ENCODE assay signal across 18 cellular contexts in the genomic region with DNA sequence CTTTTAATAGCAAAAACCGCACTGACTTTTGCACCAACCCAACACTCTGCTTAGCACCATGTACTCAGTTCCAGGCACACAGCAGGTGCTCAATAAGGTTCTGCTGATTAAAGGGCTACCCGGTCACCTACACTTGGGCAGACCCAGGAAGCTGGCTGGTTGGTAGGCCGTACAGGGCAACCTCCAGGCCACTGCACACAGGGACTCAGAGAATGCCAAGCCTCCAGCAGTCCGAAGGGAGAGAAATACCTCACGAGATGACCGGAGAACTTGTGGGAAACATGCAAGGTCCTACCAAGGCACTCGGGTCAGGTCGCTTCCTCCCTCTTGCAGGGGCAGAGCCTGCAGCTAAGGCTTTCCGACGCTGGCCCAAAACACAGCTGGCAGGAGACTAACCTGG.
DNase-seq lines count a peak whose midpoint lies in the region; ATAC-seq, FAIRE-seq and TF ChIP-seq lines count a peak whose summit lies in the region.
"Had no signal": no experiment of that assay in that cellular context is flagged by ENCODE, and none has a peak within 500 bp of the region (broad histone marks: within the 10 kb centered on the region; RNA-seq: fewer than 3 reads in every experiment).

No MANE protein-coding gene starts in this region.

- H4K20me1 ChIP-seq in H1 (replicated peaks in 1 of 2; ENCODE audit: control insufficient read depth in 1 of 2, insufficient read depth in 2 of 2, low read length in 2 of 2): peaks cover 6 to 29% of the 10 kb centered on the region in 2 experiments

- TF ChIP-seq RAD21 in H1 (IDR thresholded peaks at IDR 0.05 in 1 of 2, conservative IDR thresholded peaks at IDR 0.05 in 1 of 2; ENCODE audit: low read depth in 2 of 2, low read length in 2 of 2): no peak

- no peak overlapping the region for H2BK12ac ChIP-seq in H1 (ENCODE audit: low read depth, low read length)

- H3K27ac ChIP-seq in right atrium auricular region (peak overlapping the region; percentile 87 to 94), H1 (ENCODE audit: low read depth, low read length) (no peak overlapping the region), gastrocnemius medialis (peak overlapping the region; percentile 89 to 97 (median 94))
- H3K27ac ChIP-seq: A549, C4-2B had no signal

- TF ChIP-seq CTCF in right atrium auricular region (IDR thresholded peaks at IDR 0.05): no peak
- TF ChIP-seq CTCF in H1 (IDR thresholded peaks at IDR 0.05; ENCODE audit: control extremely low read depth in 1 of 3, insufficient read depth in 1 of 3, low read depth in 1 of 3, low read length in 3 of 3): no peak
- no peak for TF ChIP-seq CTCF in gastrocnemius medialis (IDR thresholded peaks at IDR 0.05 in 4 of 5, conservative IDR thresholded peaks at IDR 0.05 in 1 of 5)

- no peaks in the 10 kb centered on the region for H3K9me3 ChIP-seq in right atrium auricular region
- H3K9me3 ChIP-seq in H1 (ENCODE audit: insufficient read depth in 2 of 2, low read depth in 1 of 2, low read length in 1 of 2): no peaks in the 10 kb centered on the region
- no peaks in the 10 kb centered on the region for H3K9me3 ChIP-seq in gastrocnemius medialis
- H3K9me3 ChIP-seq: A549, BE2C, HAP-1 had no signal

- TF ChIP-seq EP300 in H1 (IDR thresholded peaks at IDR 0.05; ENCODE audit: borderline replicate concordance in 1 of 2, low read depth in 2 of 2, low read length in 2 of 2): no peak

- ATAC-seq in Right ventricle myocardium superior (ENCODE audit: poor library complexity): no peak
- ATAC-seq in gastrocnemius medialis: peak in 1 of 2 donors; percentile 8
- no peak for ATAC-seq in HG03378 (IDR thresholded peaks at IDR 0.05; ENCODE audit: unreplicated experiment)
- ATAC-seq: A549, GM23338, HepG2 had no signal

- 87% methylated on average over 10 of the region's 10 CpGs; no CpG with 5 or more reads in 1 of the 2 experiments for WGBS in H1 (ENCODE audit: extremely low coverage in 1 of 2, insufficient coverage in 1 of 2, insufficient read length in 1 of 2, insufficient replicate concordance in 2 of 2, low coverage in 1 of 2, low lambda C conversion rate in 2 of 2, missing lambda C conversion rate in 1 of 2), 2 experiments

- no peak overlapping the region for H2AFZ ChIP-seq in H1 (ENCODE audit: low read length)
- H2AFZ ChIP-seq: GM23338 had no signal

- H3K4me3 ChIP-seq in right atrium auricular region (no peak overlapping the region), H1 (ENCODE audit: extremely low read depth in 1 of 4, insufficient read depth in 2 of 4, low read depth in 3 of 4, low read length in 4 of 4) (no peak overlapping the region), gastrocnemius medialis (no peak overlapping the region)
- H3K4me3 ChIP-seq: A549, GM23338, HAP-1 had no signal

- CTCF ChIA-PET in H1 (lab: Charles Lee; ENCODE audit: partially characterized antibody): interaction anchor here (1.4 kb wide), 1 partner anchor 130 kb away, joined by 3 read pairs; no protein-coding TSS in a partner anchor

- H3K36me3 ChIP-seq in right atrium auricular region: no peaks in the 10 kb centered on the region
- no peaks in the 10 kb centered on the region for H3K36me3 ChIP-seq in H1 (ENCODE audit: control insufficient read depth in 2 of 4, insufficient read depth in 4 of 4, low read length in 3 of 4)
- no peaks in the 10 kb centered on the region for H3K36me3 ChIP-seq in gastrocnemius medialis
- H3K36me3 ChIP-seq: BE2C, HAP-1 had no signal

- no peak for FAIRE-seq in H1 (lab: Jason Lieb, UNC)
- FAIRE-seq: A549, G401.6, GM12891, HepG2, HTR-8/SVneo had no signal

- TF ChIP-seq POLR2A in H1 (IDR thresholded peaks at IDR 0.05; ENCODE audit: control extremely low read depth in 1 of 2, low read depth in 2 of 2, low read length in 2 of 2): no peak
- no peak for TF ChIP-seq POLR2A in gastrocnemius medialis (IDR thresholded peaks at IDR 0.05)

- H3K79me2 ChIP-seq in H1 (ENCODE audit: control insufficient read depth in 1 of 2, insufficient read depth in 2 of 2, low read length in 2 of 2): peaks cover 0 to 60% of the 10 kb centered on the region in 2 experiments; a peak in 2 of 4 replicates

- H2BK20ac ChIP-seq in H1 (ENCODE audit: low read length): no peak overlapping the region

- H3K27me3 ChIP-seq in right atrium auricular region: no peaks in the 10 kb centered on the region
- no peaks in the 10 kb centered on the region for H3K27me3 ChIP-seq in H1 (replicated peaks in 1 of 4; ENCODE audit: control insufficient read depth in 3 of 4, extremely low read depth in 1 of 4, insufficient read depth in 3 of 4, low read length in 3 of 4)
- no peaks in the 10 kb centered on the region for H3K27me3 ChIP-seq in gastrocnemius medialis
- H3K27me3 ChIP-seq: BE2C had no signal

- POLR2A ChIA-PET in H1 (lab: Charles Lee; ENCODE audit: partially characterized antibody): no interaction called here

- intact Hi-C loops in Right ventricle myocardium superior (cut with DNase I) (loop anchor here (5.0 kb wide), 1 partner anchor 47 kb away; no protein-coding TSS in a partner anchor), gastrocnemius medialis (cut with DNase I; ENCODE audit: low total_unique reads) (loop anchor here (2.0 kb wide), 1 partner anchor 34 kb away; no protein-coding TSS in a partner anchor)

- H3K56ac ChIP-seq in H1 (replicated peaks; ENCODE audit: insufficient read length, low read depth, low read length): no peak overlapping the region

- H3K14ac ChIP-seq in H1 (ENCODE audit: insufficient read length): no peak overlapping the region

- H3K4ac ChIP-seq in H1 (replicated peaks; ENCODE audit: insufficient read length, low read depth, low read length): no peak overlapping the region

- no peak overlapping the region for H4K8ac ChIP-seq in H1 (ENCODE audit: extremely low read depth, insufficient read depth, low read length)

- H2BK5ac ChIP-seq in H1 (ENCODE audit: low read depth, low read length): 0 out of 2 replicates have a peak overlapping the region, but pooled peaks have one; percentile 41

- H2BK15ac ChIP-seq in H1 (ENCODE audit: low read length): no peak overlapping the region

- no peak for DNase-seq in right atrium auricular region (ENCODE audit: low spot score)
- no peak for DNase-seq in Right ventricle myocardium superior
- no peak for DNase-seq in H1 (ENCODE audit: low read depth in 1 of 2, low spot score in 2 of 2)
- DNase-seq in gastrocnemius medialis: peak in 1 of 2 donors; percentile 60
- no peak for DNase-seq in NCI-H345 treated with DMSO at 0.1 percent for 48 hours (lab: John Stamatoyannopoulos, UW; ENCODE audit: unreplicated experiment)
- DNase-seq in central memory CD4-positive, alpha-beta T cell: no peak
- DNase-seq: BE2C; CD4-positive, alpha-beta memory T cell; DMS79 had no signal

- no peak overlapping the region for H3K4me2 ChIP-seq in H1 (ENCODE audit: insufficient read depth in 1 of 2, low read depth in 2 of 2, low read length in 2 of 2)
- H3K4me2 ChIP-seq: A549, GM23338 had no signal

- no peaks in the 10 kb centered on the region for H3K23me2 ChIP-seq in H1 (ENCODE audit: low read depth, low read length)

- H2AK5ac ChIP-seq in H1 (ENCODE audit: low read depth, low read length): no peak overlapping the region

- H3K79me1 ChIP-seq in H1 (ENCODE audit: low read depth, low read length): peaks cover 18% of the 10 kb centered on the region; the same call in 1 of the 2 replicates

- in situ Hi-C loops in gastrocnemius medialis (cut with MboI; ENCODE audit: low sequenced_read_pairs in 4 of 4): loop anchor here in 1 of 4 donors (25.0 kb wide), 1 partner anchor 147 kb away; no protein-coding TSS in a partner anchor

- no peak overlapping the region for H2BK120ac ChIP-seq in H1 (replicated peaks; ENCODE audit: low read depth, low read length)

- peaks cover 0 to 77% of the 10 kb centered on the region in 2 donors for H3K4me1 ChIP-seq in right atrium auricular region
- H3K4me1 ChIP-seq in H1 (replicated peaks in 1 of 4; ENCODE audit: control insufficient read depth in 3 of 4, insufficient read depth in 4 of 4, low read length in 3 of 4): peaks cover 13 to 19% (median 15%) of the 10 kb centered on the region in 4 experiments
- peaks cover 81 to 87% of the 10 kb centered on the region in 2 donors for H3K4me1 ChIP-seq in gastrocnemius medialis
- H3K4me1 ChIP-seq: HAP-1 had no signal

- H4K91ac ChIP-seq in H1 (replicated peaks; ENCODE audit: insufficient read length, low read length): no peak overlapping the region

- H4K5ac ChIP-seq in H1 (ENCODE audit: insufficient read length, low read depth, low read length): no peak overlapping the region

- H3K18ac ChIP-seq in H1 (ENCODE audit: extremely low read depth, low read length): no peak overlapping the region

- H3K23ac ChIP-seq in H1 (ENCODE audit: insufficient read length): no peak overlapping the region

- no peak overlapping the region for H3K9ac ChIP-seq in H1 (replicated peaks in 1 of 4; ENCODE audit: extremely low read depth in 1 of 4, low read depth in 3 of 4, low read length in 3 of 4)

TF ChIP-seq in H1, 55 proteins besides CTCF, POLR2A, EP300 and RAD21:
- TF ChIP-seq FOSL1 (IDR thresholded peaks at IDR 0.05; ENCODE audit: insufficient read depth, low read depth, low read length): no peak
- no peak for TF ChIP-seq TAF1 (IDR thresholded peaks at IDR 0.05; ENCODE audit: low read depth, low read length)
- no peak for TF ChIP-seq NRF1 (IDR thresholded peaks at IDR 0.05; ENCODE audit: low read depth, low read length)
- TF ChIP-seq GABPA (IDR thresholded peaks at IDR 0.05; ENCODE audit: borderline replicate concordance, insufficient read depth, low read length): no peak
- no peak for TF ChIP-seq JUN (IDR thresholded peaks at IDR 0.05; ENCODE audit: low read depth, low read length)
- no peak for TF ChIP-seq KDM5A (IDR thresholded peaks at IDR 0.05; ENCODE audit: low read length)
- TF ChIP-seq HDAC6 (IDR thresholded peaks at IDR 0.05; ENCODE audit: low read depth, low read length): no peak
- TF ChIP-seq ATF2 (IDR thresholded peaks at IDR 0.05; ENCODE audit: low read length): no peak
TF ChIP-seq in H1: peak in this region for 0.
